33 cellular contexts compared by ENCODE assay signal in the genomic region with DNA sequence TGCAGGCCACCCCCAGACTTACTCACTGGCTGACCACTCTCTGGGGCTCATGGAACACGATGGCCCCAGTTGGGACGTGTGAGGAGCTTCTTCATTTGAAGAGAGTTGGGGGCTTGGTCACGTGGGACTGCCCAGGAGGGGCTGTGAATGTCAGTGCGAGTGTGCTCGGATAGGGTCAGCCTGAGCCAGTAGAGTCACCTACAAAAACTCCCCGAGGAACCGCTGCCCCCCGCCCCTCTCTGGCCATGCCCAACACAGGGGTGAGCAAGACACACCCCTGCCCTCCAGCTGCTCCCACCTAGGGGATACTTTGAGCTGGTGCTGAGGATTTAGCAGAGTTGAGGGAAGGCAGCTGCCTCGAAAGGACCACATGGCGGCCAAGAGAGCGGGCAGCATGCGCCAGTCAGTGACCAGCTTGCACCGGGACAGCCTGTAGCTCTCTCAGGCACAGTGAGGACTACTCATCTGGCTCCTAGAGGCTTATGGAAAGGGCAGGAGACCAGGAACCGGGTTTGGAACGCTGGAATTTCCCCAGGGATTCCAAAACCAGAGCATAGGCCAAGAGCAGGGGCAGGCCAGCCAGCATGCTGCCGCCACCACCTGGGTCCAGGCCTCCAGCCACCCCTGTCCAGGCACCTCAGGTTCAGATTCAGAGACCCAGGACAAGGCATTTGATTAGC. TPM values are rescaled to one million over a fixed set of nuclear protein-coding genes. Genes with fewer than 3 reads are reported as not detected.
DNase-seq lines count a peak whose midpoint lies in the region; ATAC-seq, FAIRE-seq and TF ChIP-seq lines count a peak whose summit lies in the region.
"Had no signal": no experiment of that assay in that cellular context is flagged by ENCODE, and none has a peak within 500 bp of the region (broad histone marks: within the 10 kb centered on the region; RNA-seq: fewer than 3 reads in every experiment).

No MANE protein-coding gene starts in this region.

- no peak overlapping the region for H2AFZ ChIP-seq in H9 (ENCODE audit: low read length)

- H3K36me3 ChIP-seq in endodermal cell (ENCODE audit: control insufficient read depth, insufficient read depth, low read length) (no peaks in the 10 kb centered on the region), spleen (no peaks in the 10 kb centered on the region)
- H3K36me3 ChIP-seq: BE2C, BLaER1 had no signal

- no peak overlapping the region for H3K23ac ChIP-seq in H9 (ENCODE audit: insufficient read length, low read depth, low read length)

- no peak overlapping the region for H3K4me3 ChIP-seq in endodermal cell (ENCODE audit: low read length)
- H3K4me3 ChIP-seq in spleen, result no peak overlapping the region
- H3K4me3 ChIP-seq: BLaER1, GM12878 had no signal

- no peak for FAIRE-seq in urothelium cell line (lab: Jason Lieb, UNC)
- FAIRE-seq: A204.1, GM12878, GM12892, GM18507 had no signal

- H2BK15ac ChIP-seq in H9 (ENCODE audit: low read depth, low read length), result no peak overlapping the region

- H4K5ac ChIP-seq in H9 (ENCODE audit: insufficient read length, low read depth, low read length), result no peak overlapping the region

- H3K4me1 Mint-ChIP-seq in H9 (peaks cover 0 to 6% of the 10 kb centered on the region in 2 experiments; a peak in 1 of 4 replicates), endodermal cell (no peaks in the 10 kb centered on the region)
- H3K4me1 Mint-ChIP-seq: CD14-positive monocyte had no signal

- H3K4me1 ChIP-seq in H9 (ENCODE audit: insufficient read depth, low read length), result no peaks in the 10 kb centered on the region
- no peaks in the 10 kb centered on the region for H3K4me1 ChIP-seq in endodermal cell (ENCODE audit: control insufficient read depth, insufficient read depth, low read length)
- no peaks in the 10 kb centered on the region for H3K4me1 ChIP-seq in spleen
- H3K4me1 ChIP-seq: BE2C had no signal

- no peak for TF ChIP-seq CTCF in H9 (conservative IDR thresholded peaks at IDR 0.05)
- TF ChIP-seq CTCF in endodermal cell (conservative IDR thresholded peaks at IDR 0.05), result no peak
- TF ChIP-seq CTCF in spleen (IDR thresholded peaks at IDR 0.05 in 8 of 11, conservative IDR thresholded peaks at IDR 0.05 in 3 of 11), result no peak

- intact Hi-C loops in spleen (cut with DNase I; ENCODE audit: low total_unique reads), result no loop called here

- no peaks in the 10 kb centered on the region for H3K79me1 ChIP-seq in H9 (ENCODE audit: insufficient read depth, low read depth, low read length, poor library complexity, severe bottlenecking)

- H3K27ac Mint-ChIP-seq in H9 (no peak overlapping the region), endodermal cell (no peak overlapping the region)
- H3K27ac Mint-ChIP-seq: CD14-positive monocyte; CD4-positive, CD25-positive, alpha-beta regulatory T cell; CD8-positive, alpha-beta memory T cell had no signal

- no peak overlapping the region for H3K4me2 ChIP-seq in H9 (ENCODE audit: insufficient read depth, insufficient read length, low read length)
- H3K4me2 ChIP-seq: BLaER1 had no signal

- no peak overlapping the region for H2BK120ac ChIP-seq in H9 (ENCODE audit: low read depth, low read length, poor library complexity, severe bottlenecking)

- H4K91ac ChIP-seq in H9 (ENCODE audit: insufficient read length, low read depth, low read length), result no peak overlapping the region

- H3K56ac ChIP-seq in H9 (ENCODE audit: insufficient read length, low read depth, low read length), result no peak overlapping the region

- H3K36me3 Mint-ChIP-seq in H9 (ENCODE audit: insufficient read depth in 1 of 3, low read depth in 3 of 3) (no peaks in the 10 kb centered on the region; a peak in 2 of 7 replicates), endodermal cell (ENCODE audit: low read depth) (no peaks in the 10 kb centered on the region)
- H3K36me3 Mint-ChIP-seq: CD14-positive monocyte; CD4-positive, alpha-beta memory T cell; CD4-positive, CD25-positive, alpha-beta regulatory T cell; CD8-positive, alpha-beta memory T cell had no signal

- H4K8ac ChIP-seq in H9 (replicated peaks; ENCODE audit: insufficient read length, low read depth, low read length), result no peak overlapping the region

- no peak overlapping the region for H2BK20ac ChIP-seq in H9 (ENCODE audit: low read depth, low read length, poor library complexity, severe bottlenecking)

- H3K9me3 ChIP-seq in H9 (ENCODE audit: control insufficient read depth, low read depth, low read length) (peaks cover 52% of the 10 kb centered on the region), endodermal cell (ENCODE audit: control insufficient read depth, low read length) (no peaks in the 10 kb centered on the region), spleen (no peaks in the 10 kb centered on the region)
- H3K9me3 ChIP-seq: BE2C had no signal

- H3K27me3 ChIP-seq in H9 (ENCODE audit: insufficient read depth, low read length) (no peaks in the 10 kb centered on the region), endodermal cell (ENCODE audit: control insufficient read depth, insufficient read depth, low read length, poor library complexity, severe bottlenecking) (no peaks in the 10 kb centered on the region), spleen (replicated peaks in 1 of 7) (peaks cover 0 to 13% (median 0%) of the 10 kb centered on the region in 7 donors)
- H3K27me3 ChIP-seq: BE2C had no signal

- no peak overlapping the region for H3K14ac ChIP-seq in H9 (ENCODE audit: insufficient read depth, low read length)

- no peak overlapping the region for H2BK5ac ChIP-seq in H9 (ENCODE audit: insufficient read length, low read length)

- H2BK12ac ChIP-seq in H9 (ENCODE audit: insufficient read length, low read depth, low read length), result no peak overlapping the region

- H3T11ph ChIP-seq in H9 (ENCODE audit: low read length), result no peak overlapping the region

- H2AK5ac ChIP-seq in H9 (ENCODE audit: insufficient read length, low read length), result no peak overlapping the region

- H3K9me3 Mint-ChIP-seq in H9, result peaks cover 39 to 40% of the 10 kb centered on the region in 2 experiments
- peaks cover 18% of the 10 kb centered on the region for H3K9me3 Mint-ChIP-seq in endodermal cell
- H3K9me3 Mint-ChIP-seq: CD4-positive, alpha-beta memory T cell; CD8-positive, alpha-beta memory T cell had no signal

- no peak overlapping the region for H3K9ac ChIP-seq in H9 (ENCODE audit: extremely low read depth, insufficient read length, low read length)
- H3K9ac ChIP-seq in endodermal cell (ENCODE audit: extremely low read depth, low read length, poor library complexity, severe bottlenecking), result no peak overlapping the region
- H3K9ac ChIP-seq: BLaER1 had no signal

- WGBS in H9 (ENCODE audit: extremely low coverage, insufficient read length, low lambda C conversion rate), result no CpG with 5 or more reads among the region's 16 CpGs
- WGBS in endodermal cell (ENCODE audit: insufficient coverage in 1 of 2, insufficient read length in 1 of 2), 2 experiments, result 92 to 100% methylated on average over 3 to 15 of the region's 16 CpGs
- 80 to 97% (median 90%) methylated on average over 1 to 16 of the region's 16 CpGs for WGBS in spleen, 5 donors

- ATAC-seq in GM21529 (IDR thresholded peaks at IDR 0.05; ENCODE audit: unreplicated experiment) (no peak), HG02973 (IDR thresholded peaks at IDR 0.05; ENCODE audit: unreplicated experiment) (no peak)
- ATAC-seq: GM12878 had no signal

- peaks cover 5% of the 10 kb centered on the region for H3K27me3 Mint-ChIP-seq in H9 (ENCODE audit: low read depth)
- H3K27me3 Mint-ChIP-seq in endodermal cell (ENCODE audit: insufficient read depth), result no peaks in the 10 kb centered on the region
- H3K27me3 Mint-ChIP-seq: CD4-positive, alpha-beta memory T cell; CD4-positive, CD25-positive, alpha-beta regulatory T cell; CD8-positive, alpha-beta memory T cell had no signal

- H3K4ac ChIP-seq in H9 (ENCODE audit: low read depth, low read length), result no peak overlapping the region

- peaks cover 5% of the 10 kb centered on the region for H3K23me2 ChIP-seq in H9 (ENCODE audit: insufficient read length, low read depth, low read length, poor library complexity, severe bottlenecking)

- DNase-seq in H9 (peak; percentile 18), endodermal cell (peak; percentile 24), mesenteric fat pad (ENCODE audit: low spot score) (peak; percentile 43), spleen (peak; percentile 62), urothelium cell line (ENCODE audit: low spot score) (no peak), GM19240 (ENCODE audit: insufficient read length, low spot score) (no peak)
- DNase-seq: 8988T; ACHN; BE2C; C1 segment of cervical spinal cord; CD4-positive, alpha-beta memory T cell; CD4-positive, CD25-positive, alpha-beta regulatory T cell; CD8-positive, alpha-beta memory T cell; COR-L47; DMS 273 treated with DMSO at 0.1 percent for 48 hours; DMS153; DMS53; DMS79; DND-41; EL; GDM1 had no signal

- H3K18ac ChIP-seq in H9 (ENCODE audit: insufficient read length, low read depth, low read length), result no peak overlapping the region

- H3K79me2 ChIP-seq in H9 (ENCODE audit: insufficient read depth, low read length), result no peaks in the 10 kb centered on the region

- H3K4me3 Mint-ChIP-seq in H9 (no peak overlapping the region), endodermal cell (no peak overlapping the region)
- H3K4me3 Mint-ChIP-seq: CD14-positive monocyte; CD4-positive, alpha-beta memory T cell; CD4-positive, CD25-positive, alpha-beta regulatory T cell; CD8-positive, alpha-beta memory T cell had no signal

- H3K27ac ChIP-seq in H9 (ENCODE audit: insufficient read length, low read depth, low read length) (no peak overlapping the region), endodermal cell (ENCODE audit: low read depth, low read length) (no peak overlapping the region), spleen (no peak overlapping the region)
- H3K27ac ChIP-seq: BLaER1 had no signal

- no peak for TF ChIP-seq POLR2A in spleen (IDR thresholded peaks at IDR 0.05)

- no peaks in the 10 kb centered on the region for H4K20me1 ChIP-seq in H9 (ENCODE audit: control insufficient read depth, insufficient read depth, insufficient read length)
- H4K20me1 ChIP-seq: BLaER1 had no signal

RNA-seq across cellular contexts. Expression of gene PNMA6E, which starts 8.4 kb away (rescaled TPM):
- not detected in 2 replicates for total RNA-seq in H9 (2021)
- not detected for total RNA-seq in endodermal cell
- not detected for polyA plus RNA-seq in endodermal cell (2013, experiment 1 of 2)
- polyA plus RNA-seq in endodermal cell (2013, experiment 2 of 2), result not detected
- total RNA-seq in mesenteric fat pad, result not detected
- not detected for total RNA-seq in spleen
- not detected for polyA plus RNA-seq in spleen
- total RNA-seq: A673; CD4-positive, alpha-beta memory T cell; CD4-positive, CD25-positive, alpha-beta regulatory T cell; CD8-positive, alpha-beta memory T cell; Daoy; G401; GM12878 had no signal
- polyA plus RNA-seq: AG04450; CD14-positive monocyte; CD4-positive, alpha-beta memory T cell; CD4-positive, CD25-positive, alpha-beta regulatory T cell; CD8-positive, alpha-beta memory T cell; GM12878 had no signal

RNA-seq across cellular contexts. Expression of gene ZFP92, which starts 18.5 kb away (rescaled TPM):
- total RNA-seq in H9 (2021) (0.66 and 0.68 TPM in 2 replicates), endodermal cell (under 1 TPM; 0.29 to 0.31 TPM), mesenteric fat pad (5.4 TPM), spleen (1 to 10 TPM; 1.5 to 3.4 (median 2.4) TPM)
- polyA plus RNA-seq in endodermal cell (2013, experiment 1 of 2), result 0.14 TPM
- polyA plus RNA-seq in endodermal cell (2013, experiment 2 of 2), result 0.08 TPM
- polyA plus RNA-seq in spleen, result under 1 TPM; 0.26 to 0.83 (median 0.50) TPM
- total RNA-seq: G401 had no signal

RNA-seq across cellular contexts. Expression of gene TREX2, which starts 53.1 kb away (rescaled TPM):
- total RNA-seq in H9 (2021) (1.1 and 1.3 TPM in 2 replicates), endodermal cell (under 1 TPM; 0.35 to 0.70 TPM), mesenteric fat pad (0.80 TPM), spleen (1 to 10 TPM; 1.2 to 6.4 (median 3.7) TPM)
- not detected for polyA plus RNA-seq in endodermal cell (2013, experiment 1 of 2)
- not detected for polyA plus RNA-seq in endodermal cell (2013, experiment 2 of 2)
- 1 to 10 TPM; 1.1 to 1.8 (median 1.3) TPM for polyA plus RNA-seq in spleen
- total RNA-seq: G401 had no signal
- polyA plus RNA-seq: AG04450, CD14-positive monocyte had no signal

RNA-seq across cellular contexts. Expression of gene ZNF275, which starts 58.8 kb away (rescaled TPM):
- 11.8 and 12.1 TPM in 2 replicates for total RNA-seq in H9 (2021)
- 10 to 100 TPM; 11.0 to 12.6 TPM for total RNA-seq in endodermal cell
- polyA plus RNA-seq in endodermal cell (2013, experiment 1 of 2), result 10.8 TPM
- 9.8 TPM for polyA plus RNA-seq in endodermal cell (2013, experiment 2 of 2)
- 21.3 TPM for total RNA-seq in mesenteric fat pad
- 10 to 100 TPM; 15.2 to 33.8 (median 29.3) TPM for total RNA-seq in spleen
- polyA plus RNA-seq in spleen, result 1 to 10 TPM; 2.9 to 5.2 (median 5.2) TPM

Comparison
In these comparisons a context has a peak if more than half of its experiments do, and no peak if none do; other contexts are left out.
1. DNase-seq: peak in H9 (single experiment), endodermal cell (single experiment), mesenteric fat pad (single experiment) and spleen (single experiment); none in urothelium cell line (single experiment) and GM19240 (single experiment).